In the genomic region with DNA sequence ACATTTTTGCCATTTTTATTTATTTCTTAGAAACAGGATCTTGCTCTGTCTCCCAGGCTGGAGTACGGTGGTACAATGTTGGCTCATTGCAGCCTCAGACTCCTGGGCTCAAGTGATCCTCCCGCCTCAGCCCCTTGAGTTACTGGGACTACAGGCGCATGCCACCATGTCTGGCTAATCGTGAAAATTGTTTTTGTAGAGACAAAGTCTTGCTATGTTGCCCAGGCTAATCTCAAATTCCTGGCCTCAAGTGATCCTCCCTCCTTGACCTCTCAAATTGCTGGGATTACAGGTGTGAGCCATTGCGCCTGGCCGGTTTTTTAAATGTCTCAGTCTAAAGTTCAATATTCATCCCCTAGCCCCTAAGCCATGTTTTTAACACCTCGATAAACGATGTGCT, we compare ENCODE assay signal across 13 cellular contexts.
"Had no signal": no experiment of that assay in that cellular context is flagged by ENCODE, and none has a peak within 500 bp of the region (broad histone marks: within the 10 kb centered on the region; RNA-seq: fewer than 3 reads in every experiment).

No MANE protein-coding gene starts in this region.

- ATAC-seq: activated T-cell treated with anti-CD3 and anti-CD28 coated beads, Interleukin-2, amount 50 U/mL, for 4 hours; left colon had no signal

- H3K4me3 ChIP-seq: dorsolateral prefrontal cortex, lung, stomach, testis had no signal

- H3K27ac ChIP-seq: dorsolateral prefrontal cortex, stomach, testis had no signal

- H3K27me3 ChIP-seq: dorsolateral prefrontal cortex, neutrophil, stomach, testis had no signal

- DNase-seq: activated CD4-positive, CD25-positive, alpha-beta regulatory T cell treated with anti-CD3 and anti-CD28 coated beads, Interleukin-2, amount 50 U/mL, for 72 hours; activated naive CD4-positive, alpha-beta T cell; activated T-cell treated with anti-CD3 and anti-CD28 coated beads, Interleukin-2, amount 50 U/mL, for 4 hours; dorsolateral prefrontal cortex; erythroblast; left colon; midbrain; stimulated activated CD4-positive, alpha-beta T cell treated with anti-CD3 and anti-CD28 coated beads, Interleukin-15, amount 100 ng/mL, for 24 hours; stimulated activated CD4-positive, alpha-beta T cell treated with anti-CD3 and anti-CD28 coated beads, Interleukin-4, amount 100 ng/mL, for 1 hour; stomach; testis had no signal

- H3K36me3 ChIP-seq: stomach had no signal

- H3K4me1 ChIP-seq: testis had no signal

- H3K9me3 ChIP-seq: neutrophil, stomach, testis had no signal

- H3K9me3 Mint-ChIP-seq: activated T-cell treated with anti-CD3 and anti-CD28 coated beads, Interleukin-2, amount 50 U/mL, for 4 hours had no signal
